In genomic region chr4:88756149-88756548, GRCh38 we compare ENCODE assay signal across 18 cellular contexts.
"Had no signal": no experiment of that assay in that cellular context is flagged by ENCODE, and none has a peak within 500 bp of the region (broad histone marks: within the 10 kb centered on the region; RNA-seq: fewer than 3 reads in every experiment).

No MANE protein-coding gene starts in this region.

- H3K27me3 ChIP-seq: adrenal gland, esophagus squamous epithelium, transverse colon had no signal

- H3K36me3 Mint-ChIP-seq: activated CD8-positive, alpha-beta memory T cell treated with anti-CD3 and anti-CD28 coated beads, Interleukin-2, amount 10 ng/mL, durations not matched to agents 7 days and 5 days; activated naive CD4-positive, alpha-beta T cell treated with anti-CD3 and anti-CD28 coated beads, Interleukin-2, amount 50 U/mL, for 24 hours; stimulated activated naive B cell treated with anti-CD40 and anti-IgM and Interleukin-4, amounts not matched to agents 10 μg/mL and 1 μg/mL and 100 μg/mL, for 72 hours had no signal

- H3K27ac Mint-ChIP-seq: activated CD8-positive, alpha-beta memory T cell treated with anti-CD3 and anti-CD28 coated beads, Interleukin-2, amount 10 ng/mL, durations not matched to agents 7 days and 5 days; activated naive CD4-positive, alpha-beta T cell treated with anti-CD3 and anti-CD28 coated beads, Interleukin-2, amount 50 U/mL, for 24 hours; mesothelial cell of epicardium; stimulated activated naive B cell treated with anti-CD40 and anti-IgM and Interleukin-4, amounts not matched to agents 10 μg/mL and 1 μg/mL and 100 μg/mL, for 72 hours; T-cell had no signal

- H3K9me3 ChIP-seq: adrenal gland, esophagus squamous epithelium, lower lobe of right lung, transverse colon had no signal

- H3K27me3 Mint-ChIP-seq: activated CD8-positive, alpha-beta memory T cell treated with anti-CD3 and anti-CD28 coated beads, Interleukin-2, amount 10 ng/mL, durations not matched to agents 7 days and 5 days; activated naive CD4-positive, alpha-beta T cell treated with anti-CD3 and anti-CD28 coated beads, Interleukin-2, amount 50 U/mL, for 24 hours; stimulated activated naive B cell treated with anti-CD40 and anti-IgM and Interleukin-4, amounts not matched to agents 10 μg/mL and 1 μg/mL and 100 μg/mL, for 72 hours; T-cell had no signal

- H3K9me3 Mint-ChIP-seq: activated naive CD4-positive, alpha-beta T cell treated with anti-CD3 and anti-CD28 coated beads, Interleukin-2, amount 50 U/mL, for 24 hours; activated T-cell treated with anti-CD3 and anti-CD28 coated beads, Interleukin-2, amount 50 U/mL, for 4 hours; mesothelial cell of epicardium; neural crest cell; stimulated activated naive B cell treated with anti-CD40 and anti-IgM and Interleukin-4, amounts not matched to agents 10 μg/mL and 1 μg/mL and 100 μg/mL, for 72 hours; T-cell had no signal

- H3K27ac ChIP-seq: adrenal gland, esophagus squamous epithelium, lower lobe of right lung, transverse colon had no signal

- H3K4me1 ChIP-seq: transverse colon had no signal

- H3K4me1 Mint-ChIP-seq: activated naive CD4-positive, alpha-beta T cell treated with anti-CD3 and anti-CD28 coated beads, Interleukin-2, amount 50 U/mL, for 24 hours; stimulated activated naive B cell treated with anti-CD40 and anti-IgM and Interleukin-4, amounts not matched to agents 10 μg/mL and 1 μg/mL and 100 μg/mL, for 72 hours; T-cell had no signal

- H3K4me3 Mint-ChIP-seq: activated CD8-positive, alpha-beta memory T cell treated with anti-CD3 and anti-CD28 coated beads, Interleukin-2, amount 10 ng/mL, durations not matched to agents 7 days and 5 days; activated naive CD4-positive, alpha-beta T cell treated with anti-CD3 and anti-CD28 coated beads, Interleukin-2, amount 50 U/mL, for 24 hours; activated T-cell treated with anti-CD3 and anti-CD28 coated beads, Interleukin-2, amount 50 U/mL, for 4 hours; mesothelial cell of epicardium; neural crest cell; stimulated activated naive B cell treated with anti-CD40 and anti-IgM and Interleukin-4, amounts not matched to agents 10 μg/mL and 1 μg/mL and 100 μg/mL, for 72 hours; T-cell had no signal

- DNase-seq: activated CD4-positive, alpha-beta T cell treated with anti-CD3 and anti-CD28 coated beads, Interleukin-2, amount 50 U/mL, for 48 hours; activated CD8-positive, alpha-beta memory T cell treated with anti-CD3 and anti-CD28 coated beads, Interleukin-2, amount 10 ng/mL, durations not matched to agents 7 days and 5 days; activated effector memory CD4-positive, alpha-beta T cell treated with anti-CD3 and anti-CD28 coated beads, Interleukin-2, amount 50 U/mL, for 16 hours; activated T-cell treated with anti-CD3 and anti-CD28 coated beads, Interleukin-2, amount 50 U/mL, for 4 hours; adrenal gland; effector CD4-positive, alpha-beta T cell; esophagus squamous epithelium; foreskin fibroblast; head of caudate nucleus; lower lobe of right lung; stimulated activated CD4-positive, alpha-beta T cell treated with anti-CD3 and anti-CD28 coated beads, Interleukin-2, amount 100 ng/mL, for 48 hours; stimulated activated naive B cell treated with anti-CD40 and anti-IgM and Interleukin-4, amounts not matched to agents 10 μg/mL and 1 μg/mL and 100 μg/mL, for 72 hours; T-cell; T-helper 9 cell; transverse colon had no signal

- H3K4me3 ChIP-seq: adrenal gland, esophagus squamous epithelium, lower lobe of right lung, transverse colon had no signal

- ATAC-seq: activated CD8-positive, alpha-beta memory T cell treated with anti-CD3 and anti-CD28 coated beads, Interleukin-2, amount 10 ng/mL, durations not matched to agents 7 days and 5 days; activated T-cell treated with anti-CD3 and anti-CD28 coated beads, Interleukin-2, amount 50 U/mL, for 4 hours; lower lobe of right lung; stimulated activated naive B cell treated with anti-CD40 and anti-IgM and Interleukin-4, amounts not matched to agents 10 μg/mL and 1 μg/mL and 100 μg/mL, for 72 hours; T-cell had no signal
